33 cellular contexts compared by ENCODE assay signal in genomic region chrX:130746077-130746476, GRCh38.
"Had no signal": no experiment of that assay in that cellular context is flagged by ENCODE, and none has a peak within 500 bp of the region (broad histone marks: within the 10 kb centered on the region; RNA-seq: fewer than 3 reads in every experiment).

No MANE protein-coding gene starts in this region.

- H3K27ac Mint-ChIP-seq: activated B cell treated with CpG ODN at 0.5 μM for 24 hours; activated CD4-positive, alpha-beta memory T cell treated with anti-CD3 and anti-CD28 coated beads for 36 hours; activated CD8-positive, alpha-beta memory T cell treated with anti-CD3 and anti-CD28 coated beads, Interleukin-2, amount 10 ng/mL, durations not matched to agents 7 days and 5 days; activated CD8-positive, alpha-beta T cell treated with anti-CD3 and anti-CD28 coated beads, Interleukin-2, amount 10 ng/mL, durations not matched to agents 7 days and 5 days; activated naive CD4-positive, alpha-beta T cell treated with anti-CD3 and anti-CD28 coated beads, Interleukin-2, amount 10 ng/mL, durations not matched to agents 7 days and 5 days; activated naive CD4-positive, alpha-beta T cell treated with anti-CD3 and anti-CD28 coated beads, Interleukin-2, amount 50 U/mL, for 72 hours; activated naive CD8-positive, alpha-beta T cell treated with anti-CD3 and anti-CD28 coated beads, Interleukin-2, amount 10 ng/mL, durations not matched to agents 7 days and 5 days; activated T-helper 1 cell treated with anti-CD3 and anti-CD28 coated beads, Interleukin-12 subunit alpha, Interleukin-12 subunit beta, Interleukin-2, Interleukin-4 antibody, amounts not matched to agents 30 ng/mL and 10 ng/mL and 1 ng/mL, durations not matched to agents 14 hours and 24 hours and 36 hours; T-helper 17 cell; T-helper 2 cell treated with Interferon-gamma antibody and Interleukin-4, amounts not matched to agents 5 μg/mL and 100 μg/mL, for 36 hours had no signal

- H3K9me3 Mint-ChIP-seq: activated B cell treated with CpG ODN at 0.5 μM for 24 hours; activated CD4-positive, alpha-beta memory T cell treated with anti-CD3 and anti-CD28 coated beads for 36 hours; activated naive CD4-positive, alpha-beta T cell treated with anti-CD3 and anti-CD28 coated beads, Interleukin-2, amount 10 ng/mL, durations not matched to agents 7 days and 5 days; activated naive CD4-positive, alpha-beta T cell treated with anti-CD3 and anti-CD28 coated beads, Interleukin-2, amount 50 U/mL, for 72 hours; activated naive CD8-positive, alpha-beta T cell treated with anti-CD3 and anti-CD28 coated beads, Interleukin-2, amount 10 ng/mL, durations not matched to agents 7 days and 5 days; activated T-helper 1 cell treated with anti-CD3 and anti-CD28 coated beads, Interleukin-12 subunit alpha, Interleukin-12 subunit beta, Interleukin-2, Interleukin-4 antibody, amounts not matched to agents 30 ng/mL and 10 ng/mL and 1 ng/mL, durations not matched to agents 14 hours and 24 hours and 36 hours; T-helper 2 cell treated with Interferon-gamma antibody and Interleukin-4, amounts not matched to agents 5 μg/mL and 100 μg/mL, for 36 hours had no signal

- FAIRE-seq: endometrium, endothelial cell of umbilical vein had no signal

- H3K4me3 ChIP-seq: body of pancreas, breast epithelium, cardiac muscle cell, colonic mucosa, esophagus squamous epithelium had no signal

- DNase-seq: activated B cell treated with CpG ODN at 0.5 μM for 24 hours; activated CD4-positive, alpha-beta memory T cell treated with anti-CD3 and anti-CD28 coated beads for 36 hours; activated CD4-positive, alpha-beta T cell treated with anti-CD3 and anti-CD28 coated beads for 48 hours; activated CD8-positive, alpha-beta memory T cell treated with anti-CD3 and anti-CD28 coated beads, Interleukin-2, amount 10 ng/mL, durations not matched to agents 7 days and 5 days; activated CD8-positive, alpha-beta memory T cell treated with anti-CD3 and anti-CD28 coated beads, Interleukin-2, amount 50 U/mL, for 4 hours; activated CD8-positive, alpha-beta T cell treated with anti-CD3 and anti-CD28 coated beads, Interleukin-2, amount 10 ng/mL, durations not matched to agents 7 days and 5 days; activated gamma-delta T cell; activated naive CD4-positive, alpha-beta T cell; activated naive CD4-positive, alpha-beta T cell treated with anti-CD3 and anti-CD28 coated beads, Interleukin-2, amount 10 ng/mL, durations not matched to agents 7 days and 5 days; activated naive CD8-positive, alpha-beta T cell treated with anti-CD3 and anti-CD28 coated beads, Interleukin-2, amount 10 ng/mL, durations not matched to agents 7 days and 5 days; activated T-cell treated with anti-CD3 and anti-CD28 coated beads, Interleukin-2, amount 50 U/mL, for 1 hour; activated T-cell treated with anti-CD3 and anti-CD28 coated beads, Interleukin-2, amount 50 U/mL, for 48 hours; body of pancreas; central memory CD4-positive, alpha-beta T cell; cerebellar nuclear complex; colonic mucosa; effector CD8-positive, alpha-beta T cell; esophagus squamous epithelium; foreskin melanocyte; head of caudate nucleus; T-helper 1 cell; T-helper 17 cell; T1000; WERI-Rb-1 had no signal

- H3K4me3 Mint-ChIP-seq: activated B cell treated with CpG ODN at 0.5 μM for 24 hours; activated CD4-positive, alpha-beta memory T cell treated with anti-CD3 and anti-CD28 coated beads for 36 hours; activated CD8-positive, alpha-beta memory T cell treated with anti-CD3 and anti-CD28 coated beads, Interleukin-2, amount 10 ng/mL, durations not matched to agents 7 days and 5 days; activated CD8-positive, alpha-beta T cell treated with anti-CD3 and anti-CD28 coated beads, Interleukin-2, amount 10 ng/mL, durations not matched to agents 7 days and 5 days; activated naive CD4-positive, alpha-beta T cell treated with anti-CD3 and anti-CD28 coated beads, Interleukin-2, amount 10 ng/mL, durations not matched to agents 7 days and 5 days; activated naive CD8-positive, alpha-beta T cell treated with anti-CD3 and anti-CD28 coated beads, Interleukin-2, amount 10 ng/mL, durations not matched to agents 7 days and 5 days; activated T-helper 1 cell treated with anti-CD3 and anti-CD28 coated beads, Interleukin-12 subunit alpha, Interleukin-12 subunit beta, Interleukin-2, Interleukin-4 antibody, amounts not matched to agents 30 ng/mL and 10 ng/mL and 1 ng/mL, durations not matched to agents 14 hours and 24 hours and 36 hours; T-helper 17 cell; T-helper 2 cell treated with Interferon-gamma antibody and Interleukin-4, amounts not matched to agents 5 μg/mL and 100 μg/mL, for 36 hours had no signal

- H3K27me3 Mint-ChIP-seq: activated B cell treated with CpG ODN at 0.5 μM for 24 hours; activated CD4-positive, alpha-beta memory T cell treated with anti-CD3 and anti-CD28 coated beads for 36 hours; activated CD8-positive, alpha-beta memory T cell treated with anti-CD3 and anti-CD28 coated beads, Interleukin-2, amount 10 ng/mL, durations not matched to agents 7 days and 5 days; activated naive CD4-positive, alpha-beta T cell treated with anti-CD3 and anti-CD28 coated beads, Interleukin-2, amount 10 ng/mL, durations not matched to agents 7 days and 5 days; activated naive CD8-positive, alpha-beta T cell treated with anti-CD3 and anti-CD28 coated beads, Interleukin-2, amount 10 ng/mL, durations not matched to agents 7 days and 5 days; T-helper 17 cell had no signal

- ATAC-seq: activated CD4-positive, CD25-positive, alpha-beta regulatory T cell treated with anti-CD3 and anti-CD28 coated beads, Interleukin-2, amount 50 U/mL, for 24 hours; activated CD8-positive, alpha-beta memory T cell treated with anti-CD3 and anti-CD28 coated beads, Interleukin-2, amount 10 ng/mL, durations not matched to agents 7 days and 5 days; activated CD8-positive, alpha-beta T cell treated with anti-CD3 and anti-CD28 coated beads, Interleukin-2, amount 10 ng/mL, durations not matched to agents 7 days and 5 days; activated naive CD4-positive, alpha-beta T cell treated with anti-CD3 and anti-CD28 coated beads, Interleukin-2, amount 50 U/mL, for 72 hours; body of pancreas; T-helper 17 cell had no signal

- H3K4me1 ChIP-seq: body of pancreas, breast epithelium, colonic mucosa, esophagus squamous epithelium had no signal

- H3K27ac ChIP-seq: body of pancreas, breast epithelium, cardiac muscle cell, colonic mucosa, epithelial cell of prostate, esophagus squamous epithelium, WERI-Rb-1 had no signal

- H3K36me3 Mint-ChIP-seq: activated CD4-positive, alpha-beta memory T cell treated with anti-CD3 and anti-CD28 coated beads for 36 hours; activated CD8-positive, alpha-beta memory T cell treated with anti-CD3 and anti-CD28 coated beads, Interleukin-2, amount 10 ng/mL, durations not matched to agents 7 days and 5 days; activated naive CD4-positive, alpha-beta T cell treated with anti-CD3 and anti-CD28 coated beads, Interleukin-2, amount 10 ng/mL, durations not matched to agents 7 days and 5 days; activated naive CD4-positive, alpha-beta T cell treated with anti-CD3 and anti-CD28 coated beads, Interleukin-2, amount 50 U/mL, for 72 hours; activated naive CD8-positive, alpha-beta T cell treated with anti-CD3 and anti-CD28 coated beads, Interleukin-2, amount 10 ng/mL, durations not matched to agents 7 days and 5 days had no signal

- H3K27me3 ChIP-seq: body of pancreas, cardiac muscle cell, colonic mucosa, esophagus squamous epithelium had no signal

- H3K36me3 ChIP-seq: breast epithelium, cardiac muscle cell, colonic mucosa, esophagus squamous epithelium, WERI-Rb-1 had no signal

- H3K4me1 Mint-ChIP-seq: activated B cell treated with CpG ODN at 0.5 μM for 24 hours; activated CD8-positive, alpha-beta memory T cell treated with anti-CD3 and anti-CD28 coated beads, Interleukin-2, amount 10 ng/mL, durations not matched to agents 7 days and 5 days; activated naive CD4-positive, alpha-beta T cell treated with anti-CD3 and anti-CD28 coated beads, Interleukin-2, amount 10 ng/mL, durations not matched to agents 7 days and 5 days; activated naive CD8-positive, alpha-beta T cell treated with anti-CD3 and anti-CD28 coated beads, Interleukin-2, amount 10 ng/mL, durations not matched to agents 7 days and 5 days; T-helper 17 cell had no signal

- H3K9me3 ChIP-seq: body of pancreas, colonic mucosa, esophagus squamous epithelium had no signal
